In the genomic region with DNA sequence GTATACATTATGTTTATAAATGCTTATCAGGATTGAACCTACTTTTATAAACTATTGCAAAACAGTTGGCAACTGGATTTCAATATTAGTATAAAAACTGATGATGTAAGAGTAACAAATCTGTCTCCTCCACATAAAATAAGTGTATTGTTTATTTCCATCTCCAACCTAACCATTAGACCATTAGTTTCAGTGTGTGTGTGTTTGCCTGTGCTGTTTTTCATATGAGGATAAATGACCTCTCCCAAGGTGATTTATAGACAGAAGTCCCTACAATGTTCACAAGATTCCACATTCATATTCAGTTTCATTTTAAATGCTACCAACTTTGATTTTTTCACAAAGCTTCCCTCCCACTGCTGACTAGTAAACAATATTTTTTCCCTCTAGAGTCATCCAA, we compare ENCODE assay signal across 2 cellular contexts.
TF ChIP-seq lines count a peak whose summit lies in the region.

No MANE protein-coding gene starts in this region.

TF ChIP-seq in HEK293T, 16 proteins besides CTCF, POLR2A, EP300 and RAD21 (continued from another document):
- TF ChIP-seq PKNOX1 (IDR thresholded peaks at IDR 0.05) = peak; percentile 93
- no peak for TF ChIP-seq L3MBTL2 (conservative IDR thresholded peaks at IDR 0.05)
- no peak for TF ChIP-seq FOXA1 (IDR thresholded peaks at IDR 0.05)
- TF ChIP-seq FOXM1 (IDR thresholded peaks at IDR 0.05; ENCODE audit: borderline replicate concordance) = peak; percentile 47; the same call in 1 of the 2 replicates
- TF ChIP-seq NFRKB (IDR thresholded peaks at IDR 0.05) = no peak
- TF ChIP-seq HDGF (IDR thresholded peaks at IDR 0.05; ENCODE audit: borderline replicate concordance) = no peak
- no peak for TF ChIP-seq SP1 (IDR thresholded peaks at IDR 0.05)
- TF ChIP-seq CTBP1 (IDR thresholded peaks at IDR 0.05; ENCODE audit: borderline replicate concordance) = peak; percentile 59; the same call in 1 of the 2 replicates
- no peak for TF ChIP-seq FOXK2 (IDR thresholded peaks at IDR 0.05)
- TF ChIP-seq ARNT (IDR thresholded peaks at IDR 0.05) = 0 out of 2 replicates have a peak, but pooled peaks have one; percentile 47
- TF ChIP-seq SUZ12 (IDR thresholded peaks at IDR 0.05) = no peak
- TF ChIP-seq ZNF384 (IDR thresholded peaks at IDR 0.05) = 0 out of 2 replicates have a peak, but pooled peaks have one; percentile 1

TF ChIP-seq in IMR-90, 13 proteins besides CTCF, POLR2A, EP300 and RAD21:
- TF ChIP-seq, protein P1, sequence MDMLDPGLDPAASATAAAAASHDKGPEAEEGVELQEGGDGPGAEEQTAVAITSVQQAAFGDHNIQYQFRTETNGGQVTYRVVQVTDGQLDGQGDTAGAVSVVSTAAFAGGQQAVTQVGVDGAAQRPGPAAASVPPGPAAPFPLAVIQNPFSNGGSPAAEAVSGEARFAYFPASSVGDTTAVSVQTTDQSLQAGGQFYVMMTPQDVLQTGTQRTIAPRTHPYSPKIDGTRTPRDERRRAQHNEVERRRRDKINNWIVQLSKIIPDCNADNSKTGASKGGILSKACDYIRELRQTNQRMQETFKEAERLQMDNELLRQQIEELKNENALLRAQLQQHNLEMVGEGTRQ (IDR thresholded peaks at IDR 0.05; ENCODE audit: low read depth, low read length) = no peak
- TF ChIP-seq CEBPB (IDR thresholded peaks at IDR 0.05; ENCODE audit: low read depth, low read length) = 0 out of 2 replicates have a peak, but pooled peaks have one; percentile 20
TF ChIP-seq in IMR-90: peak in this region for 1.
